Comparison of ENCODE assay signal across 1 cellular context in genomic region chr19:55516878-55517620, GRCh38.
TF ChIP-seq lines count a peak whose summit lies in the region.

No MANE protein-coding gene starts in this region.

TF ChIP-seq in HepG2, 621 proteins besides CTCF, POLR2A, EP300 and RAD21 (continues in another document):
- peak; percentile 23; the same call in 1 of the 2 replicates for TF ChIP-seq TAF1 (CRISPR knock-in tag; IDR thresholded peaks at IDR 0.05)
- TF ChIP-seq TEAD2 (CRISPR knock-in tag; IDR thresholded peaks at IDR 0.05) = no peak
- TF ChIP-seq ERF (CRISPR knock-in tag; IDR thresholded peaks at IDR 0.05) = peak; percentile 70; the same call in 1 of the 2 replicates
- peak; percentile 49; the same call in 1 of the 2 replicates for TF ChIP-seq SPEN (CRISPR knock-in tag; IDR thresholded peaks at IDR 0.05; ENCODE audit: low read depth)
- TF ChIP-seq KDM5B (CRISPR knock-in tag; IDR thresholded peaks at IDR 0.05; ENCODE audit: borderline replicate concordance) = peak; percentile 42
- TF ChIP-seq PHF8 (CRISPR knock-in tag; IDR thresholded peaks at IDR 0.05) = peak; percentile 42; the same call in 1 of the 2 replicates
- no peak for TF ChIP-seq MEIS1 (CRISPR knock-in tag; IDR thresholded peaks at IDR 0.05; ENCODE audit: borderline replicate concordance)
- TF ChIP-seq SMC3 (IDR thresholded peaks at IDR 0.05; ENCODE audit: low read length) = peak; percentile 79; the same call in 1 of the 2 replicates
- peak; percentile 36 for TF ChIP-seq HNRNPLL (IDR thresholded peaks at IDR 0.05; ENCODE audit: low read depth, low read length, poor library complexity, severe bottlenecking)
- peak; percentile 50; the same call in 1 of the 2 replicates for TF ChIP-seq HDAC1 (CRISPR knock-in tag; IDR thresholded peaks at IDR 0.05)
- TF ChIP-seq SRSF9 (IDR thresholded peaks at IDR 0.05; ENCODE audit: borderline replicate concordance, insufficient read depth, low read depth, low read length, poor library complexity, severe bottlenecking) = no peak
- TF ChIP-seq ZNF597 (CRISPR knock-in tag; IDR thresholded peaks at IDR 0.05) = no peak
- no peak for TF ChIP-seq TRIM22 (IDR thresholded peaks at IDR 0.05)
- TF ChIP-seq NFYB (CRISPR knock-in tag; IDR thresholded peaks at IDR 0.05) = peak; percentile 93
- TF ChIP-seq, protein P1, sequence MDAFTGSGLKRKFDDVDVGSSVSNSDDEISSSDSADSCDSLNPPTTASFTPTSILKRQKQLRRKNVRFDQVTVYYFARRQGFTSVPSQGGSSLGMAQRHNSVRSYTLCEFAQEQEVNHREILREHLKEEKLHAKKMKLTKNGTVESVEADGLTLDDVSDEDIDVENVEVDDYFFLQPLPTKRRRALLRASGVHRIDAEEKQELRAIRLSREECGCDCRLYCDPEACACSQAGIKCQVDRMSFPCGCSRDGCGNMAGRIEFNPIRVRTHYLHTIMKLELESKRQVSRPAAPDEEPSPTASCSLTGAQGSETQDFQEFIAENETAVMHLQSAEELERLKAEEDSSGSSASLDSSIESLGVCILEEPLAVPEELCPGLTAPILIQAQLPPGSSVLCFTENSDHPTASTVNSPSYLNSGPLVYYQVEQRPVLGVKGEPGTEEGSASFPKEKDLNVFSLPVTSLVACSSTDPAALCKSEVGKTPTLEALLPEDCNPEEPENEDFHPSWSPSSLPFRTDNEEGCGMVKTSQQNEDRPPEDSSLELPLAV (CRISPR knock-in tag; conservative IDR thresholded peaks at IDR 0.05; ENCODE audit: low read depth) = no peak
- TF ChIP-seq HNRNPK (IDR thresholded peaks at IDR 0.05; ENCODE audit: low read depth, low read length, poor library complexity, severe bottlenecking) = peak; percentile 95
- no peak for TF ChIP-seq CENPT (CRISPR knock-in tag; IDR thresholded peaks at IDR 0.05; ENCODE audit: low read depth)
- TF ChIP-seq TARDBP (CRISPR knock-in tag; IDR thresholded peaks at IDR 0.05) = no peak
- TF ChIP-seq CHCHD3 (CRISPR knock-in tag; IDR thresholded peaks at IDR 0.05) = no peak
- TF ChIP-seq ZNF274 (CRISPR knock-in tag; IDR thresholded peaks at IDR 0.05) = no peak
- TF ChIP-seq KAT8 (CRISPR knock-in tag; IDR thresholded peaks at IDR 0.05) = peak; percentile 31; the same call in 1 of the 2 replicates
- no peak for TF ChIP-seq CEBPZ (IDR thresholded peaks at IDR 0.05; ENCODE audit: low read length)
- TF ChIP-seq CREM (IDR thresholded peaks at IDR 0.05) = peak; percentile 95
- no peak for TF ChIP-seq CREM (CRISPR knock-in tag; IDR thresholded peaks at IDR 0.05)
- TF ChIP-seq ZNF772 (CRISPR knock-in tag; IDR thresholded peaks at IDR 0.05) = no peak
- no peak for TF ChIP-seq HNRNPUL1 (IDR thresholded peaks at IDR 0.05; ENCODE audit: low read depth, low read length)
- TF ChIP-seq NR2F1 (CRISPR knock-in tag; IDR thresholded peaks at IDR 0.05) = peak; percentile 44 to 62; a peak in 2 of 4 replicates
- TF ChIP-seq MIER3 (CRISPR knock-in tag; IDR thresholded peaks at IDR 0.05; ENCODE audit: borderline replicate concordance) = peak; percentile 80; the same call in 1 of the 2 replicates
- no peak for TF ChIP-seq FOXK2 (IDR thresholded peaks at IDR 0.05)
- TF ChIP-seq TSC22D2 (CRISPR knock-in tag; IDR thresholded peaks at IDR 0.05; ENCODE audit: borderline replicate concordance) = peak; percentile 54; the same call in 1 of the 2 replicates
- peak; percentile 41; the same call in 1 of the 2 replicates for TF ChIP-seq SOX5 (CRISPR knock-in tag; IDR thresholded peaks at IDR 0.05; ENCODE audit: borderline replicate concordance)
- peak; percentile 85 for TF ChIP-seq BHLHE40 (IDR thresholded peaks at IDR 0.05; ENCODE audit: low read length)
- no peak; the same call in 1 of the 2 replicates for TF ChIP-seq MAZ (IDR thresholded peaks at IDR 0.05; ENCODE audit: borderline replicate concordance, low read depth, low read length)
- peak; percentile 83 for TF ChIP-seq MAZ (CRISPR knock-in tag; IDR thresholded peaks at IDR 0.05; ENCODE audit: low read depth)
- TF ChIP-seq ZFP91 (CRISPR knock-in tag; IDR thresholded peaks at IDR 0.05; ENCODE audit: borderline replicate concordance) = peak; percentile 76; the same call in 1 of the 2 replicates
- no peak for TF ChIP-seq ELF4 (CRISPR knock-in tag; IDR thresholded peaks at IDR 0.05; ENCODE audit: borderline replicate concordance)
- TF ChIP-seq, protein P2, sequence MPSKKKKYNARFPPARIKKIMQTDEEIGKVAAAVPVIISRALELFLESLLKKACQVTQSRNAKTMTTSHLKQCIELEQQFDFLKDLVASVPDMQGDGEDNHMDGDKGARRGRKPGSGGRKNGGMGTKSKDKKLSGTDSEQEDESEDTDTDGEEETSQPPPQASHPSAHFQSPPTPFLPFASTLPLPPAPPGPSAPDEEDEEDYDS (CRISPR knock-in tag; IDR thresholded peaks at IDR 0.05) = no peak
- TF ChIP-seq FOXK1 (CRISPR knock-in tag; IDR thresholded peaks at IDR 0.05; ENCODE audit: borderline replicate concordance, low read depth) = 0 out of 2 replicates have a peak, but pooled peaks have one; percentile 17
- TF ChIP-seq SP5 (CRISPR knock-in tag; IDR thresholded peaks at IDR 0.05; ENCODE audit: borderline replicate concordance, low read depth) = peak; percentile 79
- TF ChIP-seq, protein P3, sequence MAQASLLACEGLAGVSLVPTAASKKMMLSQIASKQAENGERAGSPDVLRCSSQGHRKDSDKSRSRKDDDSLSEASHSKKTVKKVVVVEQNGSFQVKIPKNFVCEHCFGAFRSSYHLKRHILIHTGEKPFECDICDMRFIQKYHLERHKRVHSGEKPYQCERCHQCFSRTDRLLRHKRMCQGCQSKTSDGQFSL (CRISPR knock-in tag; IDR thresholded peaks at IDR 0.05) = 0 out of 2 replicates have a peak, but pooled peaks have one; percentile 68
- TF ChIP-seq, protein P4, sequence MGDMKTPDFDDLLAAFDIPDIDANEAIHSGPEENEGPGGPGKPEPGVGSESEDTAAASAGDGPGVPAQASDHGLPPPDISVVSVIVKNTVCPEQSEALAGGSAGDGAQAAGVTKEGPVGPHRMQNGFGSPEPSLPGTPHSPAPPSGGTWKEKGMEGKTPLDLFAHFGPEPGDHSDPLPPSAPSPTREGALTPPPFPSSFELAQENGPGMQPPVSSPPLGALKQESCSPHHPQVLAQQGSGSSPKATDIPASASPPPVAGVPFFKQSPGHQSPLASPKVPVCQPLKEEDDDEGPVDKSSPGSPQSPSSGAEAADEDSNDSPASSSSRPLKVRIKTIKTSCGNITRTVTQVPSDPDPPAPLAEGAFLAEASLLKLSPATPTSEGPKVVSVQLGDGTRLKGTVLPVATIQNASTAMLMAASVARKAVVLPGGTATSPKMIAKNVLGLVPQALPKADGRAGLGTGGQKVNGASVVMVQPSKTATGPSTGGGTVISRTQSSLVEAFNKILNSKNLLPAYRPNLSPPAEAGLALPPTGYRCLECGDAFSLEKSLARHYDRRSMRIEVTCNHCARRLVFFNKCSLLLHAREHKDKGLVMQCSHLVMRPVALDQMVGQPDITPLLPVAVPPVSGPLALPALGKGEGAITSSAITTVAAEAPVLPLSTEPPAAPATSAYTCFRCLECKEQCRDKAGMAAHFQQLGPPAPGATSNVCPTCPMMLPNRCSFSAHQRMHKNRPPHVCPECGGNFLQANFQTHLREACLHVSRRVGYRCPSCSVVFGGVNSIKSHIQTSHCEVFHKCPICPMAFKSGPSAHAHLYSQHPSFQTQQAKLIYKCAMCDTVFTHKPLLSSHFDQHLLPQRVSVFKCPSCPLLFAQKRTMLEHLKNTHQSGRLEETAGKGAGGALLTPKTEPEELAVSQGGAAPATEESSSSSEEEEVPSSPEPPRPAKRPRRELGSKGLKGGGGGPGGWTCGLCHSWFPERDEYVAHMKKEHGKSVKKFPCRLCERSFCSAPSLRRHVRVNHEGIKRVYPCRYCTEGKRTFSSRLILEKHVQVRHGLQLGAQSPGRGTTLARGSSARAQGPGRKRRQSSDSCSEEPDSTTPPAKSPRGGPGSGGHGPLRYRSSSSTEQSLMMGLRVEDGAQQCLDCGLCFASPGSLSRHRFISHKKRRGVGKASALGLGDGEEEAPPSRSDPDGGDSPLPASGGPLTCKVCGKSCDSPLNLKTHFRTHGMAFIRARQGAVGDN (CRISPR knock-in tag; IDR thresholded peaks at IDR 0.05) = peak; percentile 67
- TF ChIP-seq ZBTB33 (CRISPR knock-in tag; IDR thresholded peaks at IDR 0.05) = 0 out of 2 replicates have a peak, but pooled peaks have one; percentile 19
- no peak for TF ChIP-seq GRHL1 (CRISPR knock-in tag; conservative IDR thresholded peaks at IDR 0.05)
- 0 out of 2 replicates have a peak, but pooled peaks have one; percentile 41 for TF ChIP-seq TGIF2 (CRISPR knock-in tag; IDR thresholded peaks at IDR 0.05)
- peak; percentile 93 for TF ChIP-seq NFYC (CRISPR knock-in tag; IDR thresholded peaks at IDR 0.05)
- TF ChIP-seq NFIC (IDR thresholded peaks at IDR 0.05; ENCODE audit: low read length) = no peak
- no peak for TF ChIP-seq ZNF350 (CRISPR knock-in tag; IDR thresholded peaks at IDR 0.05; ENCODE audit: borderline replicate concordance, low read depth)
